Comparison of ENCODE assay signal across 18 cellular contexts in the genomic region with DNA sequence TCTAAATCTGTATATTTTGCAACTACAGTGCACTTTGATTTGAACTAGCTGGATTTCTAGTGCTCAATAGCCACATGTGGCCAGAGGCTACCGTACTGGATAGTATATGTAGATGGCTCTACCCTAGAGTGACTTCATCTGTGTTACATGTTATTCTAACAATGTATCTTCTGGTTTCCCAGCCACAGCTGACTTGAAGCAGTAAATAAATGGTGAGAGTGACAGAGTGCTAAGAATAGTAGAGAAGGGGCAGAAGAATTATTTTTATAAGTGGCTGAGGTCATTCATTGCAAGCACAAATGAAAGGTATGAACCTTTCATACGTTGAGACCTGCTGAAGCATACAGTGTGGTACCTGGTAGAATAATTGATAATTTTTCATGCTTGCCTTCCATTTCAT. TPM values are rescaled to one million over a fixed set of nuclear protein-coding genes. Genes with fewer than 3 reads are reported as not detected.
"Had no signal": no experiment of that assay in that cellular context is flagged by ENCODE, and none has a peak within 500 bp of the region (broad histone marks: within the 10 kb centered on the region; RNA-seq: fewer than 3 reads in every experiment).

No MANE protein-coding gene starts in this region.

- H3K36me3 ChIP-seq: right lobe of liver had no signal

- H3K9me3 Mint-ChIP-seq: activated CD4-positive, alpha-beta memory T cell treated with anti-CD3 and anti-CD28 coated beads for 36 hours; activated naive CD4-positive, alpha-beta T cell treated with anti-CD3 and anti-CD28 coated beads, Interleukin-2, amount 50 U/mL, for 24 hours; central memory CD8-positive, alpha-beta T cell; effector memory CD8-positive, alpha-beta T cell had no signal

- H3K27me3 Mint-ChIP-seq: activated CD4-positive, alpha-beta memory T cell treated with anti-CD3 and anti-CD28 coated beads for 36 hours; activated CD4-positive, alpha-beta T cell treated with anti-CD3 and anti-CD28 coated beads for 36 hours; activated CD8-positive, alpha-beta memory T cell treated with anti-CD3 and anti-CD28 coated beads, Interleukin-2, amount 10 ng/mL, durations not matched to agents 7 days and 5 days; activated naive CD4-positive, alpha-beta T cell treated with anti-CD3 and anti-CD28 coated beads, Interleukin-2, amount 50 U/mL, for 24 hours; central memory CD8-positive, alpha-beta T cell; effector memory CD8-positive, alpha-beta T cell; naive thymus-derived CD4-positive, alpha-beta T cell had no signal

- H3K4me3 ChIP-seq: right lobe of liver had no signal

- H3K9me3 ChIP-seq: right lobe of liver had no signal

- H3K27ac ChIP-seq: foreskin keratinocyte, right lobe of liver, WERI-Rb-1 had no signal

- H3K4me3 Mint-ChIP-seq: activated CD4-positive, alpha-beta memory T cell treated with anti-CD3 and anti-CD28 coated beads for 36 hours; activated CD4-positive, alpha-beta T cell treated with anti-CD3 and anti-CD28 coated beads for 36 hours; activated CD8-positive, alpha-beta memory T cell treated with anti-CD3 and anti-CD28 coated beads, Interleukin-2, amount 10 ng/mL, durations not matched to agents 7 days and 5 days; activated naive CD4-positive, alpha-beta T cell treated with anti-CD3 and anti-CD28 coated beads, Interleukin-2, amount 50 U/mL, for 24 hours; central memory CD8-positive, alpha-beta T cell; effector memory CD8-positive, alpha-beta T cell; naive thymus-derived CD4-positive, alpha-beta T cell; T-helper 1 cell treated with Interleukin-12 subunit alpha and Interleukin-12 subunit beta and Interleukin-4 antibody, amounts not matched to agents 30 μg/mL and 1 μg/mL, for 36 hours had no signal

- DNase-seq: activated CD4-positive, alpha-beta memory T cell treated with anti-CD3 and anti-CD28 coated beads for 36 hours; activated CD4-positive, alpha-beta T cell treated with anti-CD3 and anti-CD28 coated beads for 36 hours; activated CD8-positive, alpha-beta memory T cell treated with anti-CD3 and anti-CD28 coated beads, Interleukin-2, amount 10 ng/mL, durations not matched to agents 7 days and 5 days; activated effector memory CD4-positive, alpha-beta T cell treated with anti-CD3 and anti-CD28 coated beads, Interleukin-2, amount 50 U/mL, for 16 hours; activated T-cell treated with anti-CD3 and anti-CD28 coated beads, Interleukin-2, amount 50 U/mL, for 1 hour; effector memory CD8-positive, alpha-beta T cell; foreskin keratinocyte; mammary epithelial cell; naive thymus-derived CD4-positive, alpha-beta T cell; nucleus accumbens; posterior cingulate gyrus; right lobe of liver; stimulated activated CD4-positive, alpha-beta T cell treated with anti-CD3 and anti-CD28 coated beads, Interleukin-1b, Interleukin-23, amount 100 ng/mL, for 48 hours; WERI-Rb-1 had no signal

- H3K27ac Mint-ChIP-seq: activated CD4-positive, alpha-beta memory T cell treated with anti-CD3 and anti-CD28 coated beads for 36 hours; activated CD4-positive, alpha-beta T cell treated with anti-CD3 and anti-CD28 coated beads for 36 hours; activated CD8-positive, alpha-beta memory T cell treated with anti-CD3 and anti-CD28 coated beads, Interleukin-2, amount 10 ng/mL, durations not matched to agents 7 days and 5 days; activated naive CD4-positive, alpha-beta T cell treated with anti-CD3 and anti-CD28 coated beads, Interleukin-2, amount 50 U/mL, for 24 hours; T-helper 1 cell treated with Interleukin-12 subunit alpha and Interleukin-12 subunit beta and Interleukin-4 antibody, amounts not matched to agents 30 μg/mL and 1 μg/mL, for 36 hours had no signal

- H3K27me3 ChIP-seq: foreskin keratinocyte, right lobe of liver had no signal

- ATAC-seq: activated CD4-positive, alpha-beta T cell treated with anti-CD3 and anti-CD28 coated beads for 36 hours; activated CD8-positive, alpha-beta memory T cell treated with anti-CD3 and anti-CD28 coated beads, Interleukin-2, amount 10 ng/mL, durations not matched to agents 7 days and 5 days; effector memory CD8-positive, alpha-beta T cell; foreskin keratinocyte; naive thymus-derived CD4-positive, alpha-beta T cell; right lobe of liver had no signal

RNA-seq across cellular contexts. Expression of a gene that starts 59.1 kb away (rescaled TPM):
- total RNA-seq: activated CD4-positive, alpha-beta memory T cell treated with anti-CD3 and anti-CD28 coated beads for 36 hours; activated CD4-positive, alpha-beta T cell treated with anti-CD3 and anti-CD28 coated beads for 36 hours; activated CD8-positive, alpha-beta memory T cell treated with anti-CD3 and anti-CD28 coated beads, Interleukin-2, amount 10 ng/mL, durations not matched to agents 7 days and 5 days; foreskin keratinocyte; mammary epithelial cell; naive thymus-derived CD4-positive, alpha-beta T cell; right lobe of liver; subcutaneous adipose tissue had no signal
- polyA plus RNA-seq: foreskin keratinocyte, mammary epithelial cell had no signal
